Comparison of ENCODE assay signal across 1 cellular context in the genomic region with DNA sequence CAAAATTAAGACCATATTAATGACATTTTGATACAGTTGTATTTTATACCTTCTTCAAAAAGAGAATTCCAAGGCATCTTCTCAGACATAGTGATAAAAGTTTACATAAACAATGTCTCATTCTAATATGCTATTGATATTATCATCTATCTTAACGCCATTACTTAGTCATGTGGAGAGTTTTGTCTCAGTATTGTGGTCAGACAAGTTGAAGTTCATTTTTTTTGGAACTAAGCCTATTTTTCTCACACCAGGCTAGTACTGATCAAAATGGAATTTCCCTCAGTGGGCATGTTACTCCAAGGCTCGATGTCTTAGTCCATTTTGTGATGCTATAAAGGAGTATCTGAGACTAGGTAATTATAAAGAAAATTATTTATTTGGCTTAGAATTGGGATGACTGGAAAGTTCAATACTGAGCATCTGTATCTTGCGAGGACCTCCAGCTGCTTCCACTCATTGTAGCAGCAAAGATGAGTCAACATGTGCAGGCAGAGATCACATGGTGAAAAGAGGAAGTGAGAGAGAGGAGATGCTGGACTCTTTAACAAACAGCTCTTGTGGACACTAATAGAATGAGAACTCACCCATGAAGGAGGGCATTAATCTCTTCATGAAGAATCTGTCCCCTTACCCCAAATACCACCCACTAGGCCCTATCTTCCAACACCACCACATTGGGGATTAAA.
A peak's percentile ranks its signal among the peaks of the same experiment; 100 is the strongest.
TF ChIP-seq lines count a peak whose summit lies in the region.

No MANE protein-coding gene starts in this region.

TF ChIP-seq in GM12878, 131 proteins besides CTCF, POLR2A, EP300 and RAD21 (continued from another document):
- TF ChIP-seq, protein P1, sequence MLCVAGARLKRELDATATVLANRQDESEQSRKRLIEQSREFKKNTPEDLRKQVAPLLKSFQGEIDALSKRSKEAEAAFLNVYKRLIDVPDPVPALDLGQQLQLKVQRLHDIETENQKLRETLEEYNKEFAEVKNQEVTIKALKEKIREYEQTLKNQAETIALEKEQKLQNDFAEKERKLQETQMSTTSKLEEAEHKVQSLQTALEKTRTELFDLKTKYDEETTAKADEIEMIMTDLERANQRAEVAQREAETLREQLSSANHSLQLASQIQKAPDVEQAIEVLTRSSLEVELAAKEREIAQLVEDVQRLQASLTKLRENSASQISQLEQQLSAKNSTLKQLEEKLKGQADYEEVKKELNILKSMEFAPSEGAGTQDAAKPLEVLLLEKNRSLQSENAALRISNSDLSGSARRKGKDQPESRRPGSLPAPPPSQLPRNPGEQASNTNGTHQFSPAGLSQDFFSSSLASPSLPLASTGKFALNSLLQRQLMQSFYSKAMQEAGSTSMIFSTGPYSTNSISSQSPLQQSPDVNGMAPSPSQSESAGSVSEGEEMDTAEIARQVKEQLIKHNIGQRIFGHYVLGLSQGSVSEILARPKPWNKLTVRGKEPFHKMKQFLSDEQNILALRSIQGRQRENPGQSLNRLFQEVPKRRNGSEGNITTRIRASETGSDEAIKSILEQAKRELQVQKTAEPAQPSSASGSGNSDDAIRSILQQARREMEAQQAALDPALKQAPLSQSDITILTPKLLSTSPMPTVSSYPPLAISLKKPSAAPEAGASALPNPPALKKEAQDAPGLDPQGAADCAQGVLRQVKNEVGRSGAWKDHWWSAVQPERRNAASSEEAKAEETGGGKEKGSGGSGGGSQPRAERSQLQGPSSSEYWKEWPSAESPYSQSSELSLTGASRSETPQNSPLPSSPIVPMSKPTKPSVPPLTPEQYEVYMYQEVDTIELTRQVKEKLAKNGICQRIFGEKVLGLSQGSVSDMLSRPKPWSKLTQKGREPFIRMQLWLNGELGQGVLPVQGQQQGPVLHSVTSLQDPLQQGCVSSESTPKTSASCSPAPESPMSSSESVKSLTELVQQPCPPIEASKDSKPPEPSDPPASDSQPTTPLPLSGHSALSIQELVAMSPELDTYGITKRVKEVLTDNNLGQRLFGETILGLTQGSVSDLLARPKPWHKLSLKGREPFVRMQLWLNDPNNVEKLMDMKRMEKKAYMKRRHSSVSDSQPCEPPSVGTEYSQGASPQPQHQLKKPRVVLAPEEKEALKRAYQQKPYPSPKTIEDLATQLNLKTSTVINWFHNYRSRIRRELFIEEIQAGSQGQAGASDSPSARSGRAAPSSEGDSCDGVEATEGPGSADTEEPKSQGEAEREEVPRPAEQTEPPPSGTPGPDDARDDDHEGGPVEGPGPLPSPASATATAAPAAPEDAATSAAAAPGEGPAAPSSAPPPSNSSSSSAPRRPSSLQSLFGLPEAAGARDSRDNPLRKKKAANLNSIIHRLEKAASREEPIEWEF (IDR thresholded peaks at IDR 0.05; ENCODE audit: insufficient replicate concordance, low read depth, low read length) = no peak
- TF ChIP-seq CBX5 (IDR thresholded peaks at IDR 0.05; ENCODE audit: low read depth) (peak; percentile 71; the same call in 1 of the 2 replicates), MTA2 (IDR thresholded peaks at IDR 0.05; ENCODE audit: low read depth) (peak; percentile 58; the same call in 1 of the 2 replicates), YY1 (IDR thresholded peaks at IDR 0.05; ENCODE audit: low read depth, low read length) (no peak), MEF2B (IDR thresholded peaks at IDR 0.05; ENCODE audit: partially characterized antibody, poor library complexity, severe bottlenecking) (peak; percentile 20), RAD51 (IDR thresholded peaks at IDR 0.05) (peak; percentile 85), DPF2 (IDR thresholded peaks at IDR 0.05) (peak; percentile 81), PAX5 (IDR thresholded peaks at IDR 0.05; ENCODE audit: borderline replicate concordance, low read depth, low read length) (peak; percentile 24; the same call in 1 of the 2 replicates), BCL11A (IDR thresholded peaks at IDR 0.05; ENCODE audit: low read depth, low read length) (peak; percentile 66; the same call in 1 of the 2 replicates), ZNF384 (IDR thresholded peaks at IDR 0.05; ENCODE audit: borderline replicate concordance, low read depth, low read length) (no peak), RB1 (IDR thresholded peaks at IDR 0.05; ENCODE audit: borderline replicate concordance) (no peak), PAX8 (IDR thresholded peaks at IDR 0.05) (no peak), TCF12 (IDR thresholded peaks at IDR 0.05; ENCODE audit: low read depth, low read length) (peak; percentile 92), JUNB (IDR thresholded peaks at IDR 0.05) (peak; percentile 54), HDAC2 (IDR thresholded peaks at IDR 0.05) (no peak), IRF4 (IDR thresholded peaks at IDR 0.05; ENCODE audit: low read depth, low read length) (peak; percentile 83), ATF7 (IDR thresholded peaks at IDR 0.05; ENCODE audit: low read depth) (peak; percentile 69; the same call in 1 of the 2 replicates), IKZF2 (IDR thresholded peaks at IDR 0.05) (peak; percentile 20 to 40; a peak in 2 of 4 replicates), NR2C2 (IDR thresholded peaks at IDR 0.05; ENCODE audit: borderline replicate concordance, control insufficient read depth, insufficient read length, low read depth) (no peak), RUNX3 (IDR thresholded peaks at IDR 0.05; ENCODE audit: low read length) (peak; percentile 25; the same call in 1 of the 2 replicates), NFYA (IDR thresholded peaks at IDR 0.05; ENCODE audit: borderline replicate concordance, low read depth, low read length) (no peak), SPI1 (IDR thresholded peaks at IDR 0.05; ENCODE audit: borderline replicate concordance, insufficient read depth, low read depth, low read length) (peak; percentile 97), MXI1 (IDR thresholded peaks at IDR 0.05; ENCODE audit: low read depth, low read length) (no peak), TCF3 (IDR thresholded peaks at IDR 0.05; ENCODE audit: borderline replicate concordance, insufficient read depth, low read depth, low read length) (peak; percentile 47; the same call in 1 of the 2 replicates), CREM (IDR thresholded peaks at IDR 0.05; ENCODE audit: low read depth) (0 out of 2 replicates have a peak, but pooled peaks have one; percentile 22)
- TF ChIP-seq, protein P2, sequence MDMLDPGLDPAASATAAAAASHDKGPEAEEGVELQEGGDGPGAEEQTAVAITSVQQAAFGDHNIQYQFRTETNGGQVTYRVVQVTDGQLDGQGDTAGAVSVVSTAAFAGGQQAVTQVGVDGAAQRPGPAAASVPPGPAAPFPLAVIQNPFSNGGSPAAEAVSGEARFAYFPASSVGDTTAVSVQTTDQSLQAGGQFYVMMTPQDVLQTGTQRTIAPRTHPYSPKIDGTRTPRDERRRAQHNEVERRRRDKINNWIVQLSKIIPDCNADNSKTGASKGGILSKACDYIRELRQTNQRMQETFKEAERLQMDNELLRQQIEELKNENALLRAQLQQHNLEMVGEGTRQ (IDR thresholded peaks at IDR 0.05; ENCODE audit: borderline replicate concordance, low read depth, low read length) = peak; percentile 71
- TF ChIP-seq, protein P3, sequence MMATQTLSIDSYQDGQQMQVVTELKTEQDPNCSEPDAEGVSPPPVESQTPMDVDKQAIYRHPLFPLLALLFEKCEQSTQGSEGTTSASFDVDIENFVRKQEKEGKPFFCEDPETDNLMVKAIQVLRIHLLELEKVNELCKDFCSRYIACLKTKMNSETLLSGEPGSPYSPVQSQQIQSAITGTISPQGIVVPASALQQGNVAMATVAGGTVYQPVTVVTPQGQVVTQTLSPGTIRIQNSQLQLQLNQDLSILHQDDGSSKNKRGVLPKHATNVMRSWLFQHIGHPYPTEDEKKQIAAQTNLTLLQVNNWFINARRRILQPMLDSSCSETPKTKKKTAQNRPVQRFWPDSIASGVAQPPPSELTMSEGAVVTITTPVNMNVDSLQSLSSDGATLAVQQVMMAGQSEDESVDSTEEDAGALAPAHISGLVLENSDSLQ (IDR thresholded peaks at IDR 0.05) = peak; percentile 18; the same call in 1 of the 2 replicates
- TF ChIP-seq, protein P4, sequence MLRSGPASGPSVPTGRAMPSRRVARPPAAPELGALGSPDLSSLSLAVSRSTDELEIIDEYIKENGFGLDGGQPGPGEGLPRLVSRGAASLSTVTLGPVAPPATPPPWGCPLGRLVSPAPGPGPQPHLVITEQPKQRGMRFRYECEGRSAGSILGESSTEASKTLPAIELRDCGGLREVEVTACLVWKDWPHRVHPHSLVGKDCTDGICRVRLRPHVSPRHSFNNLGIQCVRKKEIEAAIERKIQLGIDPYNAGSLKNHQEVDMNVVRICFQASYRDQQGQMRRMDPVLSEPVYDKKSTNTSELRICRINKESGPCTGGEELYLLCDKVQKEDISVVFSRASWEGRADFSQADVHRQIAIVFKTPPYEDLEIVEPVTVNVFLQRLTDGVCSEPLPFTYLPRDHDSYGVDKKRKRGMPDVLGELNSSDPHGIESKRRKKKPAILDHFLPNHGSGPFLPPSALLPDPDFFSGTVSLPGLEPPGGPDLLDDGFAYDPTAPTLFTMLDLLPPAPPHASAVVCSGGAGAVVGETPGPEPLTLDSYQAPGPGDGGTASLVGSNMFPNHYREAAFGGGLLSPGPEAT (IDR thresholded peaks at IDR 0.05; ENCODE audit: low read depth) = peak; percentile 70
- TF ChIP-seq, protein P5, sequence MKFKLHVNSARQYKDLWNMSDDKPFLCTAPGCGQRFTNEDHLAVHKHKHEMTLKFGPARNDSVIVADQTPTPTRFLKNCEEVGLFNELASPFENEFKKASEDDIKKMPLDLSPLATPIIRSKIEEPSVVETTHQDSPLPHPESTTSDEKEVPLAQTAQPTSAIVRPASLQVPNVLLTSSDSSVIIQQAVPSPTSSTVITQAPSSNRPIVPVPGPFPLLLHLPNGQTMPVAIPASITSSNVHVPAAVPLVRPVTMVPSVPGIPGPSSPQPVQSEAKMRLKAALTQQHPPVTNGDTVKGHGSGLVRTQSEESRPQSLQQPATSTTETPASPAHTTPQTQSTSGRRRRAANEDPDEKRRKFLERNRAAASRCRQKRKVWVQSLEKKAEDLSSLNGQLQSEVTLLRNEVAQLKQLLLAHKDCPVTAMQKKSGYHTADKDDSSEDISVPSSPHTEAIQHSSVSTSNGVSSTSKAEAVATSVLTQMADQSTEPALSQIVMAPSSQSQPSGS (IDR thresholded peaks at IDR 0.05; ENCODE audit: low read length) = peak; percentile 36; the same call in 1 of the 2 replicates
- TF ChIP-seq, protein P6, sequence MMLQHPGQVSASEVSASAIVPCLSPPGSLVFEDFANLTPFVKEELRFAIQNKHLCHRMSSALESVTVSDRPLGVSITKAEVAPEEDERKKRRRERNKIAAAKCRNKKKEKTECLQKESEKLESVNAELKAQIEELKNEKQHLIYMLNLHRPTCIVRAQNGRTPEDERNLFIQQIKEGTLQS (IDR thresholded peaks at IDR 0.05; ENCODE audit: borderline replicate concordance, extremely low read depth, low read depth, low read length) = no peak
